Comparison of ENCODE assay signal across 1 cellular context in genomic region chr15:50344006-50344464, GRCh38.
TF ChIP-seq lines count a peak whose summit lies in the region.

No MANE protein-coding gene starts in this region.

TF ChIP-seq in HepG2, 621 proteins besides CTCF, POLR2A, EP300 and RAD21 (continued from another document and continues in another):
- TF ChIP-seq ZNF276 (CRISPR knock-in tag; IDR thresholded peaks at IDR 0.05; ENCODE audit: low read depth): no peak
- no peak for TF ChIP-seq CSRNP2 (CRISPR knock-in tag; conservative IDR thresholded peaks at IDR 0.05; ENCODE audit: low read depth)
- 0 out of 2 replicates have a peak, but pooled peaks have one; percentile 31 for TF ChIP-seq SOX13 (IDR thresholded peaks at IDR 0.05)
- peak in 1 of 2 experiments; percentile 87; a peak in 2 of 4 replicates for TF ChIP-seq SOX13 (CRISPR knock-in tag; conservative IDR thresholded peaks at IDR 0.05 in 1 of 2, IDR thresholded peaks at IDR 0.05 in 1 of 2)
- TF ChIP-seq PPARG (CRISPR knock-in tag; conservative IDR thresholded peaks at IDR 0.05): peak; percentile 50
- TF ChIP-seq SMC3 (IDR thresholded peaks at IDR 0.05; ENCODE audit: low read length): no peak
- no peak for TF ChIP-seq ZNF513 (CRISPR knock-in tag; conservative IDR thresholded peaks at IDR 0.05)
- peak; percentile 61 for TF ChIP-seq NR2F2 (IDR thresholded peaks at IDR 0.05; ENCODE audit: borderline replicate concordance, low read depth)
- TF ChIP-seq ZFY (CRISPR knock-in tag; IDR thresholded peaks at IDR 0.05): no peak
- TF ChIP-seq, protein P1, sequence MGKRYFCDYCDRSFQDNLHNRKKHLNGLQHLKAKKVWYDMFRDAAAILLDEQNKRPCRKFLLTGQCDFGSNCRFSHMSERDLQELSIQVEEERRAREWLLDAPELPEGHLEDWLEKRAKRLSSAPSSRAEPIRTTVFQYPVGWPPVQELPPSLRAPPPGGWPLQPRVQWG (CRISPR knock-in tag; IDR thresholded peaks at IDR 0.05; ENCODE audit: borderline replicate concordance, low read depth): no peak
- TF ChIP-seq ZNF724P (CRISPR knock-in tag; IDR thresholded peaks at IDR 0.05; ENCODE audit: borderline replicate concordance): no peak
- TF ChIP-seq ZNF446 (CRISPR knock-in tag; IDR thresholded peaks at IDR 0.05): no peak
- peak; percentile 79 for TF ChIP-seq NR2F6 (IDR thresholded peaks at IDR 0.05)
- peak; percentile 57 for TF ChIP-seq NR2F6 (CRISPR knock-in tag; IDR thresholded peaks at IDR 0.05)
- no peak for TF ChIP-seq ZNF761 (CRISPR knock-in tag; conservative IDR thresholded peaks at IDR 0.05)
- TF ChIP-seq FOXK2 (IDR thresholded peaks at IDR 0.05): peak; percentile 79; the same call in 1 of the 2 replicates
- no peak for TF ChIP-seq ZBTB44 (CRISPR knock-in tag; IDR thresholded peaks at IDR 0.05)
- peak; percentile 48; the same call in 1 of the 2 replicates for TF ChIP-seq ATF1 (CRISPR knock-in tag; IDR thresholded peaks at IDR 0.05)
- TF ChIP-seq ZNF891 (CRISPR knock-in tag; IDR thresholded peaks at IDR 0.05): no peak
- peak; percentile 52; the same call in 1 of the 2 replicates for TF ChIP-seq FOXK1 (CRISPR knock-in tag; IDR thresholded peaks at IDR 0.05; ENCODE audit: borderline replicate concordance, low read depth)
- no peak for TF ChIP-seq ZNF121 (CRISPR knock-in tag; IDR thresholded peaks at IDR 0.05)
- TF ChIP-seq ZNF75D (CRISPR knock-in tag; IDR thresholded peaks at IDR 0.05; ENCODE audit: borderline replicate concordance): no peak
- TF ChIP-seq ZFAT (CRISPR knock-in tag; conservative IDR thresholded peaks at IDR 0.05): no peak
- peak; percentile 50 for TF ChIP-seq NCOA2 (CRISPR knock-in tag; IDR thresholded peaks at IDR 0.05)
- peak; percentile 81 for TF ChIP-seq BCL6 (CRISPR knock-in tag; IDR thresholded peaks at IDR 0.05)
- TF ChIP-seq ZNF512 (CRISPR knock-in tag; IDR thresholded peaks at IDR 0.05): no peak
- TF ChIP-seq, protein P2, sequence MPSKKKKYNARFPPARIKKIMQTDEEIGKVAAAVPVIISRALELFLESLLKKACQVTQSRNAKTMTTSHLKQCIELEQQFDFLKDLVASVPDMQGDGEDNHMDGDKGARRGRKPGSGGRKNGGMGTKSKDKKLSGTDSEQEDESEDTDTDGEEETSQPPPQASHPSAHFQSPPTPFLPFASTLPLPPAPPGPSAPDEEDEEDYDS (CRISPR knock-in tag; IDR thresholded peaks at IDR 0.05): peak; percentile 17; the same call in 1 of the 2 replicates
- no peak for TF ChIP-seq NFKBIZ (CRISPR knock-in tag; IDR thresholded peaks at IDR 0.05)
- peak; percentile 66; the same call in 1 of the 2 replicates for TF ChIP-seq NR2C2 (CRISPR knock-in tag; IDR thresholded peaks at IDR 0.05; ENCODE audit: borderline replicate concordance)
- TF ChIP-seq GLMP (CRISPR knock-in tag; IDR thresholded peaks at IDR 0.05; ENCODE audit: borderline replicate concordance): no peak
- TF ChIP-seq ZNF496 (CRISPR knock-in tag; IDR thresholded peaks at IDR 0.05; ENCODE audit: insufficient replicate concordance): no peak
- peak; percentile 68 for TF ChIP-seq ASH2L (IDR thresholded peaks at IDR 0.05; ENCODE audit: insufficient read length, low read depth, low read length)
- TF ChIP-seq TP53 (CRISPR knock-in tag; conservative IDR thresholded peaks at IDR 0.05): no peak
- no peak for TF ChIP-seq ZNF615 (CRISPR knock-in tag; IDR thresholded peaks at IDR 0.05; ENCODE audit: borderline replicate concordance)
- TF ChIP-seq, protein P3, sequence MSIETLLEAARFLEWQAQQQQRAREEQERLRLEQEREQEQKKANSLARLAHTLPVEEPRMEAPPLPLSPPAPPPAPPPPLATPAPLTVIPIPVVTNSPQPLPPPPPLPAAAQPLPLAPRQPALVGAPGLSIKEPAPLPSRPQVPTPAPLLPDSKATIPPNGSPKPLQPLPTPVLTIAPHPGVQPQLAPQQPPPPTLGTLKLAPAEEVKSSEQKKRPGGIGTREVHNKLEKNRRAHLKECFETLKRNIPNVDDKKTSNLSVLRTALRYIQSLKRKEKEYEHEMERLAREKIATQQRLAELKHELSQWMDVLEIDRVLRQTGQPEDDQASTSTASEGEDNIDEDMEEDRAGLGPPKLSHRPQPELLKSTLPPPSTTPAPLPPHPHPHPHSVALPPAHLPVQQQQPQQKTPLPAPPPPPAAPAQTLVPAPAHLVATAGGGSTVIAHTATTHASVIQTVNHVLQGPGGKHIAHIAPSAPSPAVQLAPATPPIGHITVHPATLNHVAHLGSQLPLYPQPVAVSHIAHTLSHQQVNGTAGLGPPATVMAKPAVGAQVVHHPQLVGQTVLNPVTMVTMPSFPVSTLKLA (IDR thresholded peaks at IDR 0.05): peak; percentile 21; the same call in 1 of the 2 replicates
- TF ChIP-seq, protein P4, sequence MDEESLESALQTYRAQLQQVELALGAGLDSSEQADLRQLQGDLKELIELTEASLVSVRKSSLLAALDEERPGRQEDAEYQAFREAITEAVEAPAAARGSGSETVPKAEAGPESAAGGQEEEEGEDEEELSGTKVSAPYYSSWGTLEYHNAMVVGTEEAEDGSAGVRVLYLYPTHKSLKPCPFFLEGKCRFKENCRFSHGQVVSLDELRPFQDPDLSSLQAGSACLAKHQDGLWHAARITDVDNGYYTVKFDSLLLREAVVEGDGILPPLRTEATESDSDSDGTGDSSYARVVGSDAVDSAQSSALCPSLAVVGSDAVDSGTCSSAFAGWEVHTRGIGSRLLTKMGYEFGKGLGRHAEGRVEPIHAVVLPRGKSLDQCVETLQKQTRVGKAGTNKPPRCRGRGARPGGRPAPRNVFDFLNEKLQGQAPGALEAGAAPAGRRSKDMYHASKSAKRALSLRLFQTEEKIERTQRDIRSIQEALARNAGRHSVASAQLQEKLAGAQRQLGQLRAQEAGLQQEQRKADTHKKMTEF (CRISPR knock-in tag; IDR thresholded peaks at IDR 0.05): peak; percentile 67
- no peak for TF ChIP-seq AFF4 (CRISPR knock-in tag; IDR thresholded peaks at IDR 0.05)
- TF ChIP-seq, protein P5, sequence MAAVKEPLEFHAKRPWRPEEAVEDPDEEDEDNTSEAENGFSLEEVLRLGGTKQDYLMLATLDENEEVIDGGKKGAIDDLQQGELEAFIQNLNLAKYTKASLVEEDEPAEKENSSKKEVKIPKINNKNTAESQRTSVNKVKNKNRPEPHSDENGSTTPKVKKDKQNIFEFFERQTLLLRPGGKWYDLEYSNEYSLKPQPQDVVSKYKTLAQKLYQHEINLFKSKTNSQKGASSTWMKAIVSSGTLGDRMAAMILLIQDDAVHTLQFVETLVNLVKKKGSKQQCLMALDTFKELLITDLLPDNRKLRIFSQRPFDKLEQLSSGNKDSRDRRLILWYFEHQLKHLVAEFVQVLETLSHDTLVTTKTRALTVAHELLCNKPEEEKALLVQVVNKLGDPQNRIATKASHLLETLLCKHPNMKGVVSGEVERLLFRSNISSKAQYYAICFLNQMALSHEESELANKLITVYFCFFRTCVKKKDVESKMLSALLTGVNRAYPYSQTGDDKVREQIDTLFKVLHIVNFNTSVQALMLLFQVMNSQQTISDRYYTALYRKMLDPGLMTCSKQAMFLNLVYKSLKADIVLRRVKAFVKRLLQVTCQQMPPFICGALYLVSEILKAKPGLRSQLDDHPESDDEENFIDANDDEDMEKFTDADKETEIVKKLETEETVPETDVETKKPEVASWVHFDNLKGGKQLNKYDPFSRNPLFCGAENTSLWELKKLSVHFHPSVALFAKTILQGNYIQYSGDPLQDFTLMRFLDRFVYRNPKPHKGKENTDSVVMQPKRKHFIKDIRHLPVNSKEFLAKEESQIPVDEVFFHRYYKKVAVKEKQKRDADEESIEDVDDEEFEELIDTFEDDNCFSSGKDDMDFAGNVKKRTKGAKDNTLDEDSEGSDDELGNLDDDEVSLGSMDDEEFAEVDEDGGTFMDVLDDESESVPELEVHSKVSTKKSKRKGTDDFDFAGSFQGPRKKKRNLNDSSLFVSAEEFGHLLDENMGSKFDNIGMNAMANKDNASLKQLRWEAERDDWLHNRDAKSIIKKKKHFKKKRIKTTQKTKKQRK (IDR thresholded peaks at IDR 0.05; ENCODE audit: low read length): no peak
